8 cellular contexts compared by ENCODE assay signal in the genomic region with DNA sequence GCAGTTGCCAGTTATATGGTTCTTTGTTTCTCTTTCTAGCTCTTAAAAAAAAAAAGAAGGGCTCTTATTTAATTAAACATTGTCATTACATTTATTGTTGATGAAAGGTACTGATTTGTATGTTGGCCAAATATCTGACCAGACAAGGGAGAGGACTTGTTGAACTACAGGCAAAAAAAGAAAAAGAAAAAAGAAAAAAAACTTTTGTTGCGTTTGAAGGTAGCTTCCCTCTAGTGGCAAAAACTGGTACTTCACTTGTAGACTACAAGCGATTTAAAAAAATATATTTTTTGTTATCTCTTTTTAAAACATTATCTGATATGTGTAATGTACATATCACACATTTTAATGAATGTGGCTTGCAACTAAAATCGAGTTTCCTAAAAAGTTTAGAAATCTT.
DNase-seq lines count a peak whose midpoint lies in the region; ATAC-seq, FAIRE-seq and TF ChIP-seq lines count a peak whose summit lies in the region.

No MANE protein-coding gene starts in this region.

- no peaks in the 10 kb centered on the region for H3K27me3 ChIP-seq in Loucy (ENCODE audit: insufficient read depth, low read length, poor library complexity, severe bottlenecking)
- no peaks in the 10 kb centered on the region for H3K27me3 ChIP-seq in brain microvascular endothelial cell (replicated peaks)
- H3K27me3 ChIP-seq in mesendoderm (ENCODE audit: insufficient read depth, low read length, poor library complexity), result no peaks in the 10 kb centered on the region

- FAIRE-seq in D721Med (lab: Jason Lieb, UNC), result no peak

- H3K56ac ChIP-seq in mesendoderm (ENCODE audit: low read length), result no peak overlapping the region

- no peak overlapping the region for H4K5ac ChIP-seq in mesendoderm (ENCODE audit: low read length)

- H2BK15ac ChIP-seq in mesendoderm (replicated peaks; ENCODE audit: low read depth), result no peak overlapping the region

- in situ Hi-C loops in brain microvascular endothelial cell (cut with HindIII; ENCODE audit: low pct_ligation_motif_present, low sequenced_read_pairs), result no loop called here

- H3K79me2 ChIP-seq in Loucy (ENCODE audit: insufficient read depth, low read length) (no peaks in the 10 kb centered on the region), mesendoderm (ENCODE audit: control insufficient read depth, insufficient read depth, low read length) (no peaks in the 10 kb centered on the region)

- H3K9ac ChIP-seq in Loucy (ENCODE audit: low read depth, low read length, poor library complexity, severe bottlenecking), result no peak overlapping the region
- H3K9ac ChIP-seq in mesendoderm (ENCODE audit: low read length), result no peak overlapping the region

- no peaks in the 10 kb centered on the region for H3K9me2 ChIP-seq in Loucy (replicated peaks; ENCODE audit: low read depth, low read length)

- H4K20me1 ChIP-seq in Loucy (ENCODE audit: insufficient read depth, low read length, poor library complexity, severe bottlenecking), result no peaks in the 10 kb centered on the region

- H3F3A ChIP-seq in Loucy (ENCODE audit: low read depth), result no peaks in the 10 kb centered on the region

- no peaks in the 10 kb centered on the region for H3K4me1 ChIP-seq in Loucy (ENCODE audit: insufficient read depth, low read length, poor library complexity, severe bottlenecking)
- H3K4me1 ChIP-seq in mesendoderm (ENCODE audit: control insufficient read depth, low read depth, low read length), result no peaks in the 10 kb centered on the region

- H3K18ac ChIP-seq in mesendoderm (ENCODE audit: low read length), result no peak overlapping the region

- H3K36me3 ChIP-seq in Loucy (ENCODE audit: insufficient read depth, low read length), result no peaks in the 10 kb centered on the region
- H3K36me3 ChIP-seq in brain microvascular endothelial cell (replicated peaks), result no peaks in the 10 kb centered on the region
- H3K36me3 ChIP-seq in mesendoderm (ENCODE audit: control insufficient read depth, insufficient read depth, low read length), result no peaks in the 10 kb centered on the region

- no peak for ATAC-seq in HG03097 (IDR thresholded peaks at IDR 0.05; ENCODE audit: low FRiP score, unreplicated experiment)

- DNase-seq in D721Med (ENCODE audit: insufficient read length, low spot score) (no peak), brain microvascular endothelial cell (peak; percentile 6), mesendoderm (peak; percentile 56), amygdala (lab: John Stamatoyannopoulos, UW) (no peak), substantia nigra (lab: John Stamatoyannopoulos, UW) (no peak), COLO829 (ENCODE audit: low spot score) (no peak)

- no peak overlapping the region for H3K23ac ChIP-seq in mesendoderm (ENCODE audit: low read length)

- no peak overlapping the region for H2AK5ac ChIP-seq in mesendoderm (ENCODE audit: low read length)

- H3K9me3 ChIP-seq in Loucy (ENCODE audit: insufficient read depth, low read depth, low read length), result no peaks in the 10 kb centered on the region

- no peak overlapping the region for H4K8ac ChIP-seq in mesendoderm (ENCODE audit: low read depth, low read length)

- H3K4me2 ChIP-seq in Loucy (ENCODE audit: low read depth, low read length, poor library complexity, severe bottlenecking) (peak overlapping the region; percentile 52), mesendoderm (ENCODE audit: low read length) (no peak overlapping the region)

- H3K27ac ChIP-seq in brain microvascular endothelial cell, result no peak overlapping the region
- no peak overlapping the region for H3K27ac ChIP-seq in mesendoderm (ENCODE audit: low read depth, low read length)
- no peak overlapping the region for H3K27ac ChIP-seq in substantia nigra (ENCODE audit: low read depth, low read length, poor library complexity, severe bottlenecking)

- H3K4me3 ChIP-seq in Loucy (ENCODE audit: low read length, poor library complexity, severe bottlenecking) (peak overlapping the region; percentile 54), brain microvascular endothelial cell (ENCODE audit: low read depth, low read length) (no peak overlapping the region), mesendoderm (ENCODE audit: low read length) (no peak overlapping the region)

- no peak overlapping the region for H2BK5ac ChIP-seq in mesendoderm (ENCODE audit: low read length)

- H3K4ac ChIP-seq in mesendoderm (ENCODE audit: low read depth, low read length), result no peak overlapping the region

- H2AFZ ChIP-seq in Loucy (ENCODE audit: low read length), result peak overlapping the region; percentile 80

- H2BK120ac ChIP-seq in mesendoderm (ENCODE audit: low read depth, low read length), result no peak overlapping the region

- H3K79me1 ChIP-seq in mesendoderm (ENCODE audit: low read length), result no peaks in the 10 kb centered on the region

- no CpG with 5 or more reads among the region's 3 CpGs for WGBS in mesendoderm (ENCODE audit: extremely low coverage, insufficient coverage, low lambda C conversion rate)

- TF ChIP-seq CTCF in D721Med (IDR thresholded peaks at IDR 0.05; ENCODE audit: insufficient read depth, missing control alignments), result peak; percentile 38
- TF ChIP-seq CTCF in Loucy (conservative IDR thresholded peaks at IDR 0.05; ENCODE audit: low read length), result peak; percentile 72
- peak; percentile 57 for TF ChIP-seq CTCF in brain microvascular endothelial cell (IDR thresholded peaks at IDR 0.05; ENCODE audit: low read depth, low read length, missing control alignments)

Comparison
In these comparisons a context has a peak if more than half of its experiments do, and no peak if none do; other contexts are left out.
1. DNase-seq: peak in brain microvascular endothelial cell (single experiment) and mesendoderm (single experiment); none in D721Med (single experiment), amygdala (0 of 56), substantia nigra (0 of 49) and COLO829 (single experiment).
2. Peak in every context shown above with its lines, with median percentiles within 50 percentile points of each other: CTCF ChIP-seq.